ENCODE assay signal across 8 cellular contexts in genomic region chr12:10190558-10191388, GRCh38. TPM values are rescaled to one million over a fixed set of nuclear protein-coding genes. Genes with fewer than 3 reads are reported as not detected.
DNase-seq lines count a peak whose midpoint lies in the region; ATAC-seq, FAIRE-seq and TF ChIP-seq lines count a peak whose summit lies in the region.

No MANE protein-coding gene starts in this region.

- H3K4me1 ChIP-seq in Panc1 (ENCODE audit: control insufficient read depth, insufficient read depth, low read length) = peaks cover 12% of the 10 kb centered on the region
- no peaks in the 10 kb centered on the region for H3K4me1 ChIP-seq in pancreas

- TF ChIP-seq CTCF in Calu3 (IDR thresholded peaks at IDR 0.05; ENCODE audit: unreplicated experiment) (peak; percentile 61), Panc1 (IDR thresholded peaks at IDR 0.05) (peak; percentile 82), pancreas (IDR thresholded peaks at IDR 0.05) (peak; percentile 17 to 55 (median 44))

- no TSS peak for BruUV-seq in Calu3 (replicated peaks; lab: Mats Ljungman, UMichigan)
- no TSS peak for BruUV-seq in Panc1 (replicated peaks; lab: Mats Ljungman, UMichigan)

- no peaks in the 10 kb centered on the region for H3K36me3 ChIP-seq in Panc1 (ENCODE audit: control insufficient read depth, insufficient read depth, low read length)
- no peaks in the 10 kb centered on the region for H3K36me3 ChIP-seq in pancreas

- CTCF ChIA-PET in Calu3 (lab: Charles Lee) = interaction anchor here (1.2 kb wide), 2 partner anchors 38 kb away, joined by 3 to 6 read pairs; no protein-coding TSS in a partner anchor
- CTCF ChIA-PET in Panc1 (lab: Charles Lee) = interaction anchor here (0.9 kb wide), 1 partner anchor 181 kb away, joined by 3 read pairs; no protein-coding TSS in a partner anchor

- in situ Hi-C loops in Panc1 (cut with HindIII; ENCODE audit: low pct_unique_long_range_greater_than_20kb, low sequenced_read_pairs) = no loop called here

- peak; percentile 57 for DNase-seq in Calu3
- DNase-seq in Panc1 (ENCODE audit: low read depth, low spot score) = peak; percentile 41
- DNase-seq in activated T-helper 9 cell treated with anti-CD3 and anti-CD28 coated beads, Interleukin-2, amount 50 U/mL, for 16 hours (ENCODE audit: low read depth) = peak; percentile 16
- DNase-seq in foreskin melanocyte = peak; percentile 52
- DNase-seq in pancreas = peak in 3 of 6 donors; percentile 24 to 55 (median 38)

- no peaks in the 10 kb centered on the region for H3K9me3 ChIP-seq in Panc1 (ENCODE audit: control insufficient read depth, insufficient read depth, low read depth, low read length)
- H3K9me3 ChIP-seq in pancreas = no peaks in the 10 kb centered on the region

- no peak overlapping the region for H3K4me3 ChIP-seq in Panc1 (ENCODE audit: low read depth in 2 of 2, low read length in 2 of 2)
- no peak overlapping the region for H3K4me3 ChIP-seq in pancreas

- no peaks in the 10 kb centered on the region for H3K27me3 ChIP-seq in Panc1 (ENCODE audit: control insufficient read depth, insufficient read depth, low read length)
- peaks cover 0 to 3% (median 0%) of the 10 kb centered on the region in 4 donors for H3K27me3 ChIP-seq in pancreas

- no peak overlapping the region for H3K27ac Mint-ChIP-seq in Calu3 (ENCODE audit: unreplicated experiment)

- no peaks in the 10 kb centered on the region for H3K36me3 Mint-ChIP-seq in Calu3 (ENCODE audit: insufficient read depth, unreplicated experiment)

- no peak for FAIRE-seq in pancreas (lab: Jason Lieb, UNC)

- H3K9me3 Mint-ChIP-seq in Calu3 (ENCODE audit: low read depth, unreplicated experiment) = no peaks in the 10 kb centered on the region

- peak; percentile 86 for ATAC-seq in GM19372 (IDR thresholded peaks at IDR 0.05; ENCODE audit: low read depth, unreplicated experiment)
- peak; percentile 70 for ATAC-seq in HG03558 (IDR thresholded peaks at IDR 0.05; ENCODE audit: extremely low read depth, unreplicated experiment)
- ATAC-seq in Panc1 = peak; percentile 96
- peak; percentile 93 to 100 (median 96) for ATAC-seq in pancreas
- no peak for ATAC-seq in HG03095 (IDR thresholded peaks at IDR 0.05; ENCODE audit: unreplicated experiment)

- H3K4me1 Mint-ChIP-seq in Calu3 (ENCODE audit: low read depth, unreplicated experiment) = peaks cover 9% of the 10 kb centered on the region

- WGBS in pancreas, 2 donors = 24 to 31% methylated on average over 13 of the region's 13 CpGs

- H3K27me3 Mint-ChIP-seq in Calu3 (ENCODE audit: unreplicated experiment) = peaks cover 18% of the 10 kb centered on the region

- H3K4me3 Mint-ChIP-seq in Calu3 (ENCODE audit: low read depth, unreplicated experiment) = no peak overlapping the region

- intact Hi-C loops in Calu3 (cut with micrococcal nuclease; ENCODE audit: unreplicated experiment) (loop anchor here (1.0 kb wide), 1 partner anchor 37 kb away; no protein-coding TSS in a partner anchor), Panc1 (cut with micrococcal nuclease; ENCODE audit: unreplicated experiment) (loop anchor here (1.0 kb wide), 1 partner anchor 37 kb away; no protein-coding TSS in a partner anchor), pancreas (cut with DNase I) (loop anchor here in 1 of 3 donors (5.0 kb wide), 1 partner anchor 33 kb away; no protein-coding TSS in a partner anchor)

- POLR2A ChIA-PET in Panc1 (lab: Charles Lee) = no interaction called here

- peak overlapping the region; percentile 57; the same call in 1 of the 2 replicates for H3K27ac ChIP-seq in Panc1 (ENCODE audit: low read length)
- no peak overlapping the region for H3K27ac ChIP-seq in pancreas

RNA-seq across cellular contexts. Expression of gene TMEM52B, which starts 11.9 kb away (rescaled TPM):
- not detected in 2 replicates for total RNA-seq in Calu3 (2022)
- total RNA-seq in Panc1 (2021; ENCODE audit: unreplicated experiment) = not detected
- not detected for polyA plus RNA-seq in Panc1 (2012; ENCODE audit: insufficient read length)
- 1 to 10 TPM in 1 of 6 donors, under 1 TPM in 1, not detected in 4; 0.28 to 2.2 TPM for total RNA-seq in pancreas
- under 1 TPM in 1 of 2 donors, not detected in 1; 0.30 TPM for polyA plus RNA-seq in pancreas

RNA-seq across cellular contexts. Expression of gene OLR1, which starts 18.8 kb away (rescaled TPM):
- total RNA-seq in Calu3 (2022) = not detected in 2 replicates
- 0.74 TPM for total RNA-seq in Panc1 (2021; ENCODE audit: unreplicated experiment)
- polyA plus RNA-seq in Panc1 (2012; ENCODE audit: insufficient read length) = 0.42 TPM
- total RNA-seq in pancreas = 10 to 100 TPM in 2 of 6 donors, 1 to 10 TPM in 1, under 1 TPM in 3; 0.65 to 34.3 (median 0.98) TPM
- under 1 TPM; 0.28 to 0.80 TPM for polyA plus RNA-seq in pancreas

RNA-seq across cellular contexts. Expression of gene GABARAPL1, which starts 21.9 kb away (rescaled TPM):
- 54.8 and 61.0 TPM in 2 replicates for total RNA-seq in Calu3 (2022)
- 24.1 TPM for total RNA-seq in Panc1 (2021; ENCODE audit: unreplicated experiment)
- polyA plus RNA-seq in Panc1 (2012; ENCODE audit: insufficient read length) = 30.0 TPM
- total RNA-seq in pancreas = 100 to 1,000 TPM in 1 of 6 donors, 10 to 100 TPM in 5; 51.1 to 111 (median 58.8) TPM
- 10 to 100 TPM; 53.1 to 92.7 TPM for polyA plus RNA-seq in pancreas
